ENCODE assay signal across 10 cellular contexts in the genomic region with DNA sequence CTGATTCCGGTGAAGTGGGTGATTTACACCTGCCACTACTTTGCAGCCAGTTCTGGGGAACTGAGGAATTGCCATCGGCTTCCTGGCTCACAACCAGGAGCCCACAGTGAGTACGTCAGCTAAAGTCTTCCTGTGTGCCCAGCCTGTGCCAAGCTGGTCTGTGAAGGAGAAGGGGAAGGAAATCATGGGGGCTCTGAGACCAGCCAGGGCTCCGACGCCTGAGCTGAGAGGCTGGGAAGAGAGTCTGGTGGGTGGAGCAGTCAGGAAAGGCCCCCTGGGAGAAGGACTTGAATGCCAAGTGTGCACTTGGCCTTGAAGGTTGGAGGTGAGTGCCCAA. TPM values are rescaled to one million over a fixed set of nuclear protein-coding genes. Genes with fewer than 3 reads are reported as not detected.
DNase-seq lines count a peak whose midpoint lies in the region; ATAC-seq lines count a peak whose summit lies in the region.
"Had no signal": no experiment of that assay in that cellular context is flagged by ENCODE, and none has a peak within 500 bp of the region (broad histone marks: within the 10 kb centered on the region; RNA-seq: fewer than 3 reads in every experiment).

No MANE protein-coding gene starts in this region.

- 16% methylated on average over 5 of the region's 5 CpGs for WGBS in right cardiac atrium

- H3K4me3 ChIP-seq in CD4-positive, CD25-positive, alpha-beta regulatory T cell (ENCODE audit: low read depth, low read length): no peak overlapping the region
- H3K4me3 ChIP-seq in right cardiac atrium (ENCODE audit: low read length): peak overlapping the region; percentile 91

- no peaks in the 10 kb centered on the region for H3K9me3 ChIP-seq in CD4-positive, CD25-positive, alpha-beta regulatory T cell (ENCODE audit: control insufficient read depth in 2 of 2, low read length in 2 of 2)
- H3K9me3 ChIP-seq in right cardiac atrium (ENCODE audit: control insufficient read depth, low read length): no peaks in the 10 kb centered on the region

- H3K4me1 Mint-ChIP-seq in CD4-positive, CD25-positive, alpha-beta regulatory T cell: peaks cover 0 to 18% (median 12%) of the 10 kb centered on the region in 4 donors
- H3K4me1 Mint-ChIP-seq in activated T-helper 17 cell treated with anti-CD3 and anti-CD28 coated beads, Interleukin-2, amount 50 U/mL, for 72 hours: no peaks in the 10 kb centered on the region

- H3K27me3 Mint-ChIP-seq in CD4-positive, CD25-positive, alpha-beta regulatory T cell: no peaks in the 10 kb centered on the region
- peaks cover 3% of the 10 kb centered on the region for H3K27me3 Mint-ChIP-seq in activated T-helper 17 cell treated with anti-CD3 and anti-CD28 coated beads, Interleukin-2, amount 50 U/mL, for 72 hours

- no peaks in the 10 kb centered on the region for H3K36me3 Mint-ChIP-seq in CD4-positive, CD25-positive, alpha-beta regulatory T cell
- no peaks in the 10 kb centered on the region for H3K36me3 Mint-ChIP-seq in activated T-helper 17 cell treated with anti-CD3 and anti-CD28 coated beads, Interleukin-2, amount 50 U/mL, for 72 hours (ENCODE audit: low read depth)

- no peaks in the 10 kb centered on the region for H3K36me3 ChIP-seq in CD4-positive, CD25-positive, alpha-beta regulatory T cell (ENCODE audit: control insufficient read depth, insufficient read depth, low read length)

- H3K4me3 Mint-ChIP-seq in CD4-positive, CD25-positive, alpha-beta regulatory T cell: peak overlapping the region in 3 of 4 donors; percentile 4 to 59 (median 43)
- peak overlapping the region; percentile 17 for H3K4me3 Mint-ChIP-seq in activated T-helper 17 cell treated with anti-CD3 and anti-CD28 coated beads, Interleukin-2, amount 50 U/mL, for 72 hours
- H3K4me3 Mint-ChIP-seq: T-helper 1 cell treated with Interleukin-12 subunit alpha and Interleukin-12 subunit beta and Interleukin-4 antibody, amounts not matched to agents 30 μg/mL and 1 μg/mL, for 36 hours had no signal

- DNase-seq in CD4-positive, CD25-positive, alpha-beta regulatory T cell: no peak
- DNase-seq in right cardiac atrium: peak in 2 of 3 donors; percentile 70 to 73
- no peak for DNase-seq in sciatic nerve (ENCODE audit: low spot score)
- DNase-seq in SHP77 treated with DMSO at 0.1 percent for 48 hours (lab: John Stamatoyannopoulos, UW): no peak
- DNase-seq in foreskin melanocyte: no peak
- DNase-seq in AG08395 (ENCODE audit: low spot score): no peak
- DNase-seq: kidney glomerular epithelial cell had no signal

- peaks cover 12% of the 10 kb centered on the region for H3K4me1 ChIP-seq in CD4-positive, CD25-positive, alpha-beta regulatory T cell (ENCODE audit: control insufficient read depth, insufficient read depth, low read length, poor library complexity, severe bottlenecking)
- H3K4me1 ChIP-seq in right cardiac atrium (ENCODE audit: control insufficient read depth, insufficient read depth, low read length): peaks cover 8% of the 10 kb centered on the region

- no peak for ATAC-seq in CD4-positive, CD25-positive, alpha-beta regulatory T cell (ENCODE audit: low read depth in 2 of 2)
- no peak for ATAC-seq in activated T-helper 17 cell treated with anti-CD3 and anti-CD28 coated beads, Interleukin-2, amount 50 U/mL, for 72 hours (replicated peaks)
- ATAC-seq in right cardiac atrium: peak; percentile 38 to 46
- ATAC-seq in sciatic nerve: peak; percentile 20
- ATAC-seq in GM19035 (IDR thresholded peaks at IDR 0.05; ENCODE audit: unreplicated experiment): no peak

- no peaks in the 10 kb centered on the region for H3K27me3 ChIP-seq in CD4-positive, CD25-positive, alpha-beta regulatory T cell (ENCODE audit: control insufficient read depth, insufficient read depth, low read length)
- no peaks in the 10 kb centered on the region for H3K27me3 ChIP-seq in right cardiac atrium (ENCODE audit: control insufficient read depth, insufficient read depth)

- intact Hi-C loops in right cardiac atrium (cut with DNase I): no loop called here
- intact Hi-C loops in sciatic nerve (cut with DNase I): no loop called here

- no peak overlapping the region for H3K27ac ChIP-seq in CD4-positive, CD25-positive, alpha-beta regulatory T cell (ENCODE audit: insufficient read depth, low read length, poor library complexity, severe bottlenecking)
- peak overlapping the region; percentile 55 for H3K27ac ChIP-seq in right cardiac atrium (ENCODE audit: low read length)

- no peaks in the 10 kb centered on the region for H3K9me3 Mint-ChIP-seq in CD4-positive, CD25-positive, alpha-beta regulatory T cell
- no peaks in the 10 kb centered on the region for H3K9me3 Mint-ChIP-seq in activated T-helper 17 cell treated with anti-CD3 and anti-CD28 coated beads, Interleukin-2, amount 50 U/mL, for 72 hours
- H3K9me3 Mint-ChIP-seq: T-helper 1 cell treated with Interleukin-12 subunit alpha and Interleukin-12 subunit beta and Interleukin-4 antibody, amounts not matched to agents 30 μg/mL and 1 μg/mL, for 36 hours had no signal

- H3K27ac Mint-ChIP-seq in CD4-positive, CD25-positive, alpha-beta regulatory T cell: peak overlapping the region in 1 of 3 donors; percentile 9
- H3K27ac Mint-ChIP-seq in activated T-helper 17 cell treated with anti-CD3 and anti-CD28 coated beads, Interleukin-2, amount 50 U/mL, for 72 hours: no peak overlapping the region
- H3K27ac Mint-ChIP-seq: T-helper 1 cell treated with Interleukin-12 subunit alpha and Interleukin-12 subunit beta and Interleukin-4 antibody, amounts not matched to agents 30 μg/mL and 1 μg/mL, for 36 hours had no signal

RNA-seq across cellular contexts. Expression of gene LURAP1, which starts 1.2 kb away (rescaled TPM):
- total RNA-seq in CD4-positive, CD25-positive, alpha-beta regulatory T cell: not detected
- polyA plus RNA-seq in CD4-positive, CD25-positive, alpha-beta regulatory T cell: not detected
- under 1 TPM in 1 of 2 donors, not detected in 1; 0.24 TPM for total RNA-seq in activated T-helper 17 cell treated with anti-CD3 and anti-CD28 coated beads, Interleukin-2, amount 50 U/mL, for 72 hours
- total RNA-seq in right cardiac atrium (1 to 10 TPM; 4.3 to 7.0 (median 5.6) TPM), sciatic nerve (16.1 TPM)
- polyA plus RNA-seq in right cardiac atrium: 3.8 TPM

RNA-seq across cellular contexts. Expression of gene POMGNT1, which starts 6.1 kb away (rescaled TPM):
- total RNA-seq in CD4-positive, CD25-positive, alpha-beta regulatory T cell: 32.5 TPM
- 10 to 100 TPM; 28.9 to 35.8 (median 32.5) TPM for polyA plus RNA-seq in CD4-positive, CD25-positive, alpha-beta regulatory T cell
- 10 to 100 TPM; 36.0 to 40.6 TPM for total RNA-seq in activated T-helper 17 cell treated with anti-CD3 and anti-CD28 coated beads, Interleukin-2, amount 50 U/mL, for 72 hours
- 10 to 100 TPM; 82.7 to 91.1 (median 87.2) TPM for total RNA-seq in right cardiac atrium
- 60.0 TPM for polyA plus RNA-seq in right cardiac atrium
- 87.2 TPM for total RNA-seq in sciatic nerve

RNA-seq across cellular contexts. Expression of gene P3R3URF, which starts 28.1 kb away (rescaled TPM):
- total RNA-seq in CD4-positive, CD25-positive, alpha-beta regulatory T cell: not detected
- polyA plus RNA-seq in CD4-positive, CD25-positive, alpha-beta regulatory T cell: not detected
- not detected for total RNA-seq in activated T-helper 17 cell treated with anti-CD3 and anti-CD28 coated beads, Interleukin-2, amount 50 U/mL, for 72 hours
- total RNA-seq in right cardiac atrium (not detected), sciatic nerve (not detected)
- not detected for polyA plus RNA-seq in right cardiac atrium

RNA-seq across cellular contexts. Expression of gene TSPAN1, which starts 29.5 kb away (rescaled TPM):
- not detected for total RNA-seq in CD4-positive, CD25-positive, alpha-beta regulatory T cell
- polyA plus RNA-seq in CD4-positive, CD25-positive, alpha-beta regulatory T cell: not detected
- total RNA-seq in activated T-helper 17 cell treated with anti-CD3 and anti-CD28 coated beads, Interleukin-2, amount 50 U/mL, for 72 hours: not detected
- total RNA-seq in right cardiac atrium: 1 to 10 TPM; 1.0 to 2.4 (median 1.5) TPM
- 1.3 TPM for polyA plus RNA-seq in right cardiac atrium
- 4.2 TPM for total RNA-seq in sciatic nerve

RNA-seq across cellular contexts. Expression of gene RAD54L, which starts 43.2 kb away (rescaled TPM):
- 0.67 TPM for total RNA-seq in CD4-positive, CD25-positive, alpha-beta regulatory T cell
- 1 to 10 TPM in 1 of 4 donors, under 1 TPM in 2, not detected in 1; 0.13 to 1.7 (median 0.16) TPM for polyA plus RNA-seq in CD4-positive, CD25-positive, alpha-beta regulatory T cell
- total RNA-seq in activated T-helper 17 cell treated with anti-CD3 and anti-CD28 coated beads, Interleukin-2, amount 50 U/mL, for 72 hours: 10 to 100 TPM; 50.8 to 56.5 TPM
- under 1 TPM in 3 of 4 donors, not detected in 1; 0.56 to 0.89 (median 0.74) TPM for total RNA-seq in right cardiac atrium
- polyA plus RNA-seq in right cardiac atrium: 0.16 TPM
- total RNA-seq in sciatic nerve: 1.8 TPM

Comparison
In these comparisons a context has a peak if more than half of its experiments do, and no peak if none do; other contexts are left out.
1. ATAC-seq: peak in right cardiac atrium (2 of 2) and sciatic nerve (single experiment); none in CD4-positive, CD25-positive, alpha-beta regulatory T cell (0 of 2), activated T-helper 17 cell treated with anti-CD3 and anti-CD28 coated beads, Interleukin-2, amount 50 U/mL, for 72 hours (single experiment) and GM19035 (single experiment).
2. DNase-seq: peak in right cardiac atrium (2 of 3); none in CD4-positive, CD25-positive, alpha-beta regulatory T cell (0 of 3), sciatic nerve (single experiment), SHP77 treated with DMSO at 0.1 percent for 48 hours (single experiment), foreskin melanocyte (single experiment) and AG08395 (single experiment).